19 cellular contexts compared by ENCODE assay signal in the genomic region with DNA sequence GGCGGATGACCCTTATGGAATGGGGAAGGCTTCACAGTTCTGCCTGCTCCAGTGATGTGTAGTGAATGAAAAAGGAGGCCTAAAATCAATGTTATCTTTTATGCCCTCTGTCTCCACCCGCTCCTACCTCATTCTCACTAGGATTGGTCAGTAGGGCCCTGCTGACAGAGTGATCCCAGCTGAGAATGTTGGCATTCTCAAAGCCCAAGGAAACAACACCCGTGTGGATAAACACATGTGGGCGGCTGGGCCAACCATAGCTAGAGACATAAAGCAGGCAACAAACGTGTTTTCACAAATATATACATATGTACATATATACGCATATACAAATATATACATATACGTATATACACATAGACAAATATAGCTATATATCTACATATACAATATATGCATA. TPM values are rescaled to one million over a fixed set of nuclear protein-coding genes. Genes with fewer than 3 reads are reported as not detected.
DNase-seq lines count a peak whose midpoint lies in the region; TF ChIP-seq lines count a peak whose summit lies in the region.
"Had no signal": no experiment of that assay in that cellular context is flagged by ENCODE, and none has a peak within 500 bp of the region (broad histone marks: within the 10 kb centered on the region; RNA-seq: fewer than 3 reads in every experiment).

No MANE protein-coding gene starts in this region.

- H3K36me3 Mint-ChIP-seq in activated CD4-positive, alpha-beta memory T cell treated with anti-CD3 and anti-CD28 coated beads, Interleukin-2, amount 10 ng/mL, durations not matched to agents 7 days and 5 days (ENCODE audit: low read depth), result peaks cover 53% of the 10 kb centered on the region
- peaks cover 10% of the 10 kb centered on the region for H3K36me3 Mint-ChIP-seq in activated CD4-positive, alpha-beta memory T cell treated with anti-CD3 and anti-CD28 coated beads for 36 hours

- no peak overlapping the region for H3K23ac ChIP-seq in mesendoderm (ENCODE audit: low read length)

- H3K9me3 ChIP-seq in ascending aorta, result no peaks in the 10 kb centered on the region
- H3K9me3 ChIP-seq: MG63, SJCRH30 had no signal

- no peak overlapping the region for H3K18ac ChIP-seq in mesendoderm (ENCODE audit: low read length)

- H3K27me3 ChIP-seq in mesendoderm (ENCODE audit: insufficient read depth, low read length, poor library complexity) (no peaks in the 10 kb centered on the region), ascending aorta (no peaks in the 10 kb centered on the region)
- H3K27me3 ChIP-seq: MG63, SJCRH30 had no signal

- CTCF ChIA-PET in activated CD4-positive, alpha-beta memory T cell treated with anti-CD3 and anti-CD28 coated beads, Interleukin-2, amount 10 ng/mL, durations not matched to agents 7 days and 5 days (lab: Charles Lee), result interaction anchor here (0.9 kb wide), 1 partner anchor 82 kb away, joined by 3 read pairs; no protein-coding TSS in a partner anchor
- CTCF ChIA-PET in activated CD4-positive, alpha-beta memory T cell treated with anti-CD3 and anti-CD28 coated beads for 36 hours (lab: Charles Lee), result no interaction called here

- intact Hi-C loops in activated CD4-positive, alpha-beta memory T cell treated with anti-CD3 and anti-CD28 coated beads for 36 hours (cut with micrococcal nuclease), result no loop called here
- intact Hi-C loops in ascending aorta (cut with DNase I), result no loop called here

- H3K27ac ChIP-seq in mesendoderm (ENCODE audit: low read depth, low read length) (no peak overlapping the region), ascending aorta (no peak overlapping the region)
- H3K27ac ChIP-seq: C4-2B, SJCRH30 had no signal

- H3K79me2 ChIP-seq in mesendoderm (ENCODE audit: control insufficient read depth, insufficient read depth, low read length), result peaks cover 31% of the 10 kb centered on the region

- no peaks in the 10 kb centered on the region for H3K27me3 Mint-ChIP-seq in activated CD4-positive, alpha-beta memory T cell treated with anti-CD3 and anti-CD28 coated beads, Interleukin-2, amount 10 ng/mL, durations not matched to agents 7 days and 5 days
- no peaks in the 10 kb centered on the region for H3K27me3 Mint-ChIP-seq in activated CD4-positive, alpha-beta memory T cell treated with anti-CD3 and anti-CD28 coated beads for 36 hours

- no peak overlapping the region for H3K56ac ChIP-seq in mesendoderm (ENCODE audit: low read length)

- no peak overlapping the region for H3K9ac ChIP-seq in mesendoderm (ENCODE audit: low read length)

- no peak overlapping the region for H4K5ac ChIP-seq in mesendoderm (ENCODE audit: low read length)

- no peak overlapping the region for H3K4me2 ChIP-seq in mesendoderm (ENCODE audit: low read length)

- no peaks in the 10 kb centered on the region for H3K36me3 ChIP-seq in mesendoderm (ENCODE audit: control insufficient read depth, insufficient read depth, low read length)
- H3K36me3 ChIP-seq in ascending aorta, result peaks cover 11 to 15% of the 10 kb centered on the region in 2 donors
- H3K36me3 ChIP-seq: SJCRH30 had no signal

- POLR2A ChIA-PET in activated CD4-positive, alpha-beta memory T cell treated with anti-CD3 and anti-CD28 coated beads, Interleukin-2, amount 10 ng/mL, durations not matched to agents 7 days and 5 days (lab: Charles Lee), result interaction anchor here (0.9 to 1.5 kb wide), 2 partner anchors 11 to 46 kb away, joined by 3 read pairs; no protein-coding TSS in a partner anchor
- POLR2A ChIA-PET in activated CD4-positive, alpha-beta memory T cell treated with anti-CD3 and anti-CD28 coated beads for 36 hours (lab: Charles Lee), result no interaction called here

- in situ Hi-C loops in SK-MEL-5 (cut with HindIII; ENCODE audit: low pct_unique_long_range_greater_than_20kb, low sequenced_read_pairs), result no loop called here

- H3K9me3 Mint-ChIP-seq in activated CD4-positive, alpha-beta memory T cell treated with anti-CD3 and anti-CD28 coated beads, Interleukin-2, amount 10 ng/mL, durations not matched to agents 7 days and 5 days, result no peaks in the 10 kb centered on the region
- no peaks in the 10 kb centered on the region for H3K9me3 Mint-ChIP-seq in activated CD4-positive, alpha-beta memory T cell treated with anti-CD3 and anti-CD28 coated beads for 36 hours

- H2AK5ac ChIP-seq in mesendoderm (ENCODE audit: low read length), result no peak overlapping the region

- H3K4me3 Mint-ChIP-seq in activated CD4-positive, alpha-beta memory T cell treated with anti-CD3 and anti-CD28 coated beads, Interleukin-2, amount 10 ng/mL, durations not matched to agents 7 days and 5 days, result no peak overlapping the region
- no peak overlapping the region for H3K4me3 Mint-ChIP-seq in activated CD4-positive, alpha-beta memory T cell treated with anti-CD3 and anti-CD28 coated beads for 36 hours

- WGBS in mesendoderm (ENCODE audit: extremely low coverage, insufficient coverage, low lambda C conversion rate), result no CpG with 5 or more reads among the region's 7 CpGs

- no peak overlapping the region for H3K4me3 ChIP-seq in mesendoderm (ENCODE audit: low read length)
- H3K4me3 ChIP-seq in ascending aorta, result no peak overlapping the region
- H3K4me3 ChIP-seq: K562, MG63, SJCRH30 had no signal

- H2BK5ac ChIP-seq in mesendoderm (ENCODE audit: low read length), result no peak overlapping the region

- DNase-seq in activated CD4-positive, alpha-beta memory T cell treated with anti-CD3 and anti-CD28 coated beads, Interleukin-2, amount 10 ng/mL, durations not matched to agents 7 days and 5 days, result no peak
- DNase-seq in activated CD4-positive, alpha-beta memory T cell treated with anti-CD3 and anti-CD28 coated beads for 36 hours, result no peak
- DNase-seq in AG08396 (ENCODE audit: low spot score) (peak; percentile 69), SK-MEL-5 (ENCODE audit: low read depth, low spot score) (peak; percentile 33), mesendoderm (peak; percentile 10), mucosa of gallbladder (ENCODE audit: low spot score) (no peak), amniotic stem cell (lab: John Stamatoyannopoulos, UW) (no peak), ascending aorta (ENCODE audit: low spot score in 2 of 2) (no peak)
- DNase-seq: 8988T, AML-193, GOT3, MG63, NCI-H1417, NCI-H1694 treated with DMSO at 0.1 percent for 48 hours, NCI-H446, NCI-H526, SJCRH30 had no signal

- no peak overlapping the region for H4K8ac ChIP-seq in mesendoderm (ENCODE audit: low read depth, low read length)

- H3K4ac ChIP-seq in mesendoderm (ENCODE audit: low read depth, low read length), result no peak overlapping the region

- H2BK15ac ChIP-seq in mesendoderm (replicated peaks; ENCODE audit: low read depth), result no peak overlapping the region

- peaks cover 75% of the 10 kb centered on the region for H3K4me1 Mint-ChIP-seq in activated CD4-positive, alpha-beta memory T cell treated with anti-CD3 and anti-CD28 coated beads, Interleukin-2, amount 10 ng/mL, durations not matched to agents 7 days and 5 days
- H3K4me1 Mint-ChIP-seq in activated CD4-positive, alpha-beta memory T cell treated with anti-CD3 and anti-CD28 coated beads for 36 hours (ENCODE audit: low read depth), result peaks cover 60% of the 10 kb centered on the region

- peak overlapping the region; percentile 55 for H3K27ac Mint-ChIP-seq in activated CD4-positive, alpha-beta memory T cell treated with anti-CD3 and anti-CD28 coated beads, Interleukin-2, amount 10 ng/mL, durations not matched to agents 7 days and 5 days
- H3K27ac Mint-ChIP-seq in activated CD4-positive, alpha-beta memory T cell treated with anti-CD3 and anti-CD28 coated beads for 36 hours, result no peak overlapping the region

- TF ChIP-seq CTCF in ascending aorta (IDR thresholded peaks at IDR 0.05), result no peak

- H3K79me1 ChIP-seq in mesendoderm (ENCODE audit: low read length), result peaks cover 13% of the 10 kb centered on the region

- no peak overlapping the region for H2BK120ac ChIP-seq in mesendoderm (ENCODE audit: low read depth, low read length)

- H3K4me1 ChIP-seq in mesendoderm (ENCODE audit: control insufficient read depth, low read depth, low read length) (no peaks in the 10 kb centered on the region), ascending aorta (peaks cover 13 to 26% of the 10 kb centered on the region in 2 donors)

RNA-seq across cellular contexts. Expression of gene RIPK1, which starts 4.5 kb away (rescaled TPM):
- total RNA-seq in activated CD4-positive, alpha-beta memory T cell treated with anti-CD3 and anti-CD28 coated beads, Interleukin-2, amount 10 ng/mL, durations not matched to agents 7 days and 5 days, result 10 to 100 TPM; 33.1 to 33.3 TPM
- 10 to 100 TPM; 18.5 to 18.6 TPM for total RNA-seq in activated CD4-positive, alpha-beta memory T cell treated with anti-CD3 and anti-CD28 coated beads for 36 hours
- total RNA-seq in SK-MEL-5 (2014; rRNA removed; shearing (Covaris generic)), result 28.3 and 29.6 TPM in 2 replicates
- 23.3 and 29.6 TPM in 2 replicates for polyA plus RNA-seq in SK-MEL-5 (2015; cell fraction: cytosol; rRNA removed)
- 34.0 and 37.4 TPM in 2 replicates for polyA plus RNA-seq in SK-MEL-5 (2015; cell fraction: nucleus; rRNA removed)
- polyA plus RNA-seq in mesendoderm (2013, experiment 1 of 2), result 18.8 TPM
- polyA plus RNA-seq in mesendoderm (2013, experiment 2 of 2), result 19.8 TPM
- total RNA-seq in mucosa of gallbladder (26.3 TPM), ascending aorta (20.1 TPM)

RNA-seq across cellular contexts. Expression of gene BPHL, which starts 45.7 kb away (rescaled TPM):
- 1 to 10 TPM; 7.3 to 9.2 TPM for total RNA-seq in activated CD4-positive, alpha-beta memory T cell treated with anti-CD3 and anti-CD28 coated beads, Interleukin-2, amount 10 ng/mL, durations not matched to agents 7 days and 5 days
- total RNA-seq in activated CD4-positive, alpha-beta memory T cell treated with anti-CD3 and anti-CD28 coated beads for 36 hours, result 10 to 100 TPM; 10.1 to 11.4 TPM
- total RNA-seq in SK-MEL-5 (2014; rRNA removed; shearing (Covaris generic)), result 66.6 and 75.5 TPM in 2 replicates
- polyA plus RNA-seq in SK-MEL-5 (2015; cell fraction: cytosol; rRNA removed), result 43.4 and 50.2 TPM in 2 replicates
- polyA plus RNA-seq in SK-MEL-5 (2015; cell fraction: nucleus; rRNA removed), result 100 and 127 TPM in 2 replicates
- polyA plus RNA-seq in mesendoderm (2013, experiment 1 of 2), result 22.4 TPM
- polyA plus RNA-seq in mesendoderm (2013, experiment 2 of 2), result 20.9 TPM
- 20.9 TPM for total RNA-seq in mucosa of gallbladder
- total RNA-seq in ascending aorta, result 7.7 TPM

Comparison
In these comparisons a context has a peak if more than half of its experiments do, and no peak if none do; other contexts are left out.
1. DNase-seq: peak in AG08396 (single experiment), SK-MEL-5 (single experiment) and mesendoderm (single experiment); none in activated CD4-positive, alpha-beta memory T cell treated with anti-CD3 and anti-CD28 coated beads, Interleukin-2, amount 10 ng/mL, durations not matched to agents 7 days and 5 days (single experiment), activated CD4-positive, alpha-beta memory T cell treated with anti-CD3 and anti-CD28 coated beads for 36 hours (single experiment), mucosa of gallbladder (single experiment), amniotic stem cell (single experiment) and ascending aorta (0 of 2).